In genomic region chr16:58360041-58360634, GRCh38 we compare ENCODE assay signal across 2 cellular contexts.
TF ChIP-seq lines count a peak whose summit lies in the region.

No MANE protein-coding gene starts in this region.

TF ChIP-seq in HCT116, 20 proteins besides CTCF, POLR2A, EP300 and RAD21:
- no peak for TF ChIP-seq ZBTB33 (IDR thresholded peaks at IDR 0.05; ENCODE audit: extremely low read depth, insufficient replicate concordance, low read length)
- peak; percentile 73; the same call in 1 of the 2 replicates for TF ChIP-seq CBX3 (IDR thresholded peaks at IDR 0.05; ENCODE audit: low read depth)
- no peak for TF ChIP-seq MAX (IDR thresholded peaks at IDR 0.05)

TF ChIP-seq in K562, 482 proteins besides CTCF, POLR2A, EP300 and RAD21 (continued from another document):
- TF ChIP-seq ZNF395 (CRISPR knock-in tag; IDR thresholded peaks at IDR 0.05) (no peak), ZNF512 (tag; IDR thresholded peaks at IDR 0.05) (no peak), KLF16 (IDR thresholded peaks at IDR 0.05) (peak; percentile 32; the same call in 1 of the 2 replicates), SMARCE1 (IDR thresholded peaks at IDR 0.05) (0 out of 2 replicates have a peak, but pooled peaks have one; percentile 14), ZNF280A (IDR thresholded peaks at IDR 0.05; ENCODE audit: low read depth, partially characterized antibody) (peak; percentile 95), ZNF280B (CRISPR knock-in tag; IDR thresholded peaks at IDR 0.05) (peak; percentile 87; the same call in 1 of the 2 replicates), MTA2 (IDR thresholded peaks at IDR 0.05; ENCODE audit: low read depth) (peak; percentile 74), NBN (IDR thresholded peaks at IDR 0.05; ENCODE audit: low read depth) (0 out of 2 replicates have a peak, but pooled peaks have one; percentile 40), DPF2 (IDR thresholded peaks at IDR 0.05) (peak; percentile 62), SMARCA4 (IDR thresholded peaks at IDR 0.05) (peak; percentile 59; the same call in 1 of the 2 replicates), TCF3 (CRISPR knock-in tag; IDR thresholded peaks at IDR 0.05) (peak; percentile 86), MEIS2 (IDR thresholded peaks at IDR 0.05; ENCODE audit: partially characterized antibody) (peak; percentile 69), CBFA2T3 (IDR thresholded peaks at IDR 0.05) (peak; percentile 92), U2AF2 (optimal IDR thresholded peaks at IDR 0.05; ENCODE audit: low read depth, low read length) (no peak), TRIM24 (IDR thresholded peaks at IDR 0.05) (peak; percentile 86 to 92), FOXM1 (IDR thresholded peaks at IDR 0.05; ENCODE audit: low read depth) (peak; percentile 47; the same call in 1 of the 2 replicates), FOXM1 (CRISPR knock-in tag; IDR thresholded peaks at IDR 0.05; ENCODE audit: low read depth) (no peak), ARNT (IDR thresholded peaks at IDR 0.05) (0 out of 4 replicates have a peak, but pooled peaks of 1 of the 2 experiments have one; percentile 26), TEAD4 (IDR thresholded peaks at IDR 0.05; ENCODE audit: low read length) (peak; percentile 82), TEAD4 (CRISPR knock-in tag; IDR thresholded peaks at IDR 0.05; ENCODE audit: borderline replicate concordance) (no peak), TAL1 (IDR thresholded peaks at IDR 0.05) (peak; percentile 85), DMBX1 (CRISPR knock-in tag; IDR thresholded peaks at IDR 0.05; ENCODE audit: borderline replicate concordance) (peak; percentile 89; the same call in 1 of the 2 replicates), NFIC (IDR thresholded peaks at IDR 0.05) (peak; percentile 44), FOXK2 (conservative IDR thresholded peaks at IDR 0.05 in 1 of 2, IDR thresholded peaks at IDR 0.05 in 1 of 2; ENCODE audit: low read depth in 2 of 2) (0 out of 4 replicates have a peak, but pooled peaks of 1 of the 2 experiments have one; percentile 15), ZEB2 (IDR thresholded peaks at IDR 0.05) (peak; percentile 76), STAT5A (IDR thresholded peaks at IDR 0.05; ENCODE audit: borderline replicate concordance, low read length) (peak; percentile 59; the same call in 1 of the 2 replicates), TRIM28 (IDR thresholded peaks at IDR 0.05) (peak; percentile 97), CBX3 (IDR thresholded peaks at IDR 0.05; ENCODE audit: borderline replicate concordance in 1 of 2, low read length in 2 of 2) (peak in 1 of 2 experiments; percentile 99; a peak in 2 of 3 replicates), PML (IDR thresholded peaks at IDR 0.05; ENCODE audit: low read length) (peak; percentile 51; the same call in 1 of the 2 replicates), ZBTB49 (CRISPR knock-in tag; IDR thresholded peaks at IDR 0.05; ENCODE audit: borderline replicate concordance) (no peak), SREBF2 (CRISPR knock-in tag; IDR thresholded peaks at IDR 0.05) (no peak), FOXO4 (CRISPR knock-in tag; IDR thresholded peaks at IDR 0.05) (no peak), PBX2 (CRISPR knock-in tag; IDR thresholded peaks at IDR 0.05; ENCODE audit: low read depth) (no peak), PBX2 (tag; conservative IDR thresholded peaks at IDR 0.05; ENCODE audit: low read depth) (0 out of 2 replicates have a peak, but pooled peaks have one; percentile 22), CBX5 (IDR thresholded peaks at IDR 0.05; ENCODE audit: borderline replicate concordance, low read depth) (peak; percentile 94), GABPA (tag; conservative IDR thresholded peaks at IDR 0.05; ENCODE audit: low read depth) (no peak), ETV6 (IDR thresholded peaks at IDR 0.05; ENCODE audit: borderline replicate concordance in 1 of 2, low read depth in 2 of 2, low read length in 1 of 2) (no peak), ETV6 (CRISPR knock-in tag; IDR thresholded peaks at IDR 0.05; ENCODE audit: borderline replicate concordance) (no peak), FOXP4 (CRISPR knock-in tag; IDR thresholded peaks at IDR 0.05; ENCODE audit: borderline replicate concordance) (no peak), SOX6 (IDR thresholded peaks at IDR 0.05) (0 out of 2 replicates have a peak, but pooled peaks have one; percentile 28), FOXA3 (CRISPR knock-in tag; conservative IDR thresholded peaks at IDR 0.05 in 1 of 2, IDR thresholded peaks at IDR 0.05 in 1 of 2) (no peak), ATF1 (CRISPR knock-in tag; IDR thresholded peaks at IDR 0.05) (no peak), ATF1 (tag; IDR thresholded peaks at IDR 0.05) (no peak), JUN (IDR thresholded peaks at IDR 0.05; ENCODE audit: borderline replicate concordance, low read depth, low read length) (0 out of 2 replicates have a peak, but pooled peaks have one; percentile 31), JUN (CRISPR knock-in tag; IDR thresholded peaks at IDR 0.05; ENCODE audit: borderline replicate concordance) (no peak), PHB2 (IDR thresholded peaks at IDR 0.05; ENCODE audit: low read depth) (0 out of 2 replicates have a peak, but pooled peaks have one; percentile 24), SMAD2 (IDR thresholded peaks at IDR 0.05; ENCODE audit: low read depth, low read length) (no peak), ARID1B (IDR thresholded peaks at IDR 0.05) (peak; percentile 86), ZNF41 (CRISPR knock-in tag; conservative IDR thresholded peaks at IDR 0.05) (no peak)
